Comparison of ENCODE assay signal across 10 cellular contexts in the genomic region with DNA sequence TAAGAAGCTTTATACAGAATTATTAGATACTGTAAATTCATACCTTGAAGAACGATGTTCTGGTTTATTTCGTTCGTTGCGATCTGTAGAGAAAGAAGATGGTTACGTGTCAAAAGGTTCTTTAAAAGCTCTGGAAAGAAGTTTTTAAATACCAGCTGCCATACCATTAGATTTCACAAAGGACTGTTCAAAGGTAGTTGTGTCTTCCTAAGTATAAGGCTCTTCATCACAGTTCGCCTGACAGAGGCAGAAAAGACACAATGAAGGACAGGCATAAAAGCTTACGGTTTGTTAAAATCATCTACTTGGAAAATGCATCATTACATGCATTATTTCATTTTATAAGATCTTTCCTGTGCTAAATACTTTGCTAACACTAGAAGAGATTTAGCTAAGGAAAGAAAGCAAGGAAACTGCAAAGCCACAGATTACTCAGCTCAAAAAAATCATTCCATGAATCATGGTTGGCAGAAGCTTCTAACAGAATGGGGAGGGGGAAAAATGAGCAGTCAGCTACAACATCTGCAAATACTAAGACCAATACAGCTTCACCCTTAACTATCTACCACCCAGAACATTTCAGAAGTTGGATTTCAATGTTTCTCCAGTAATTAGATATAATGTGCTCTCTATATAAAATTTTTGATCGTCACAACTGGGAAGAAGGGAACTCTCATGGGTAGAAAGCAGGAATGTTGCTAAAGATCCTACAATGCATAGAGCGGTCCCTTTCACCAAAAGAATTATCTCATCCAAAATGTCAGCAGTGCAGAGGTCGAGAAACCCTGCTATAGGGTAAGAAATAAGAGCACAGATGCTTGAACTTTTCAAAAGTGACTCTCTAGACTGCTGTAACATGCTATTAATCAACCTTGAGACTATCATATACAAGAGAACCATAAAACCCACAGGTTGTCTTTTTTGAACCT. TPM values are rescaled to one million over a fixed set of nuclear protein-coding genes. Genes with fewer than 3 reads are reported as not detected.
DNase-seq lines count a peak whose midpoint lies in the region; ATAC-seq and TF ChIP-seq lines count a peak whose summit lies in the region.
"Had no signal": no experiment of that assay in that cellular context is flagged by ENCODE, and none has a peak within 500 bp of the region (broad histone marks: within the 10 kb centered on the region; RNA-seq: fewer than 3 reads in every experiment).

No MANE protein-coding gene starts in this region.

- intact Hi-C loops in HCT116 (cut with micrococcal nuclease): no loop called here
- intact Hi-C loops in activated CD4-positive, alpha-beta T cell treated with anti-CD3 and anti-CD28 coated beads for 36 hours (cut with DNase I, micrococcal nuclease): no loop called here

- peaks cover 0 to 24% of the 10 kb centered on the region in 2 experiments; a peak in 2 of 4 replicates for H3K4me1 ChIP-seq in HCT116 (ENCODE audit: control insufficient read depth in 1 of 2, insufficient read depth in 2 of 2, low read length in 2 of 2)

- H3K27ac Mint-ChIP-seq in activated CD4-positive, alpha-beta T cell treated with anti-CD3 and anti-CD28 coated beads for 36 hours: no peak overlapping the region
- H3K27ac Mint-ChIP-seq: activated CD4-positive, alpha-beta T cell treated with anti-CD3 and anti-CD28 coated beads, Interleukin-2, amount 10 ng/mL, durations not matched to agents 7 days and 5 days had no signal

- DNase-seq in HCT116 (ENCODE audit: low read depth, low spot score): peak; percentile 24
- peak; percentile 93 for DNase-seq in choroid plexus epithelial cell (ENCODE audit: low read depth)
- peak; percentile 85 for DNase-seq in stromal cell of bone marrow (ENCODE audit: low read depth)
- no peak for DNase-seq in activated CD4-positive, alpha-beta T cell treated with anti-CD3 and anti-CD28 coated beads for 36 hours
- DNase-seq in ureter (ENCODE audit: low spot score): no peak
- no peak for DNase-seq in cerebellum (ENCODE audit: low spot score)
- DNase-seq: activated CD4-positive, alpha-beta T cell treated with anti-CD3 and anti-CD28 coated beads, Interleukin-2, amount 10 ng/mL, durations not matched to agents 7 days and 5 days; NCI-H2107 had no signal

- peak overlapping the region; percentile 18; the same call in 1 of the 2 replicates for H3K9ac ChIP-seq in HCT116 (ENCODE audit: low read length)

- TF ChIP-seq POLR2A in HCT116 (IDR thresholded peaks at IDR 0.05; ENCODE audit: borderline replicate concordance, extremely low read depth, insufficient read depth, insufficient read length): no peak

- ATAC-seq in HCT116 (peak; percentile 69), GM18498 (IDR thresholded peaks at IDR 0.05; ENCODE audit: unreplicated experiment) (no peak)
- ATAC-seq in activated CD4-positive, alpha-beta T cell treated with anti-CD3 and anti-CD28 coated beads for 36 hours: no peak

- BruUV-seq in HCT116 (replicated peaks; lab: Mats Ljungman, UMichigan): no TSS peak

- H3K4me1 Mint-ChIP-seq in activated CD4-positive, alpha-beta T cell treated with anti-CD3 and anti-CD28 coated beads for 36 hours: no peaks in the 10 kb centered on the region
- H3K4me1 Mint-ChIP-seq: activated CD4-positive, alpha-beta T cell treated with anti-CD3 and anti-CD28 coated beads, Interleukin-2, amount 10 ng/mL, durations not matched to agents 7 days and 5 days had no signal

- no peaks in the 10 kb centered on the region for H3K36me3 ChIP-seq in HCT116 (ENCODE audit: control insufficient read depth in 1 of 2, insufficient read depth in 2 of 2, low read length in 2 of 2)

- H3K79me2 ChIP-seq in HCT116 (ENCODE audit: insufficient read depth, low read length): no peaks in the 10 kb centered on the region; the same call in 1 of the 2 replicates

- no peaks in the 10 kb centered on the region for H3K9me2 ChIP-seq in HCT116 (ENCODE audit: insufficient read depth)

- no peak overlapping the region for H2AFZ ChIP-seq in HCT116 (ENCODE audit: low read depth, low read length, poor library complexity, severe bottlenecking)

- no peak overlapping the region for H3K4me3 Mint-ChIP-seq in activated CD4-positive, alpha-beta T cell treated with anti-CD3 and anti-CD28 coated beads for 36 hours
- H3K4me3 Mint-ChIP-seq: activated CD4-positive, alpha-beta T cell treated with anti-CD3 and anti-CD28 coated beads, Interleukin-2, amount 10 ng/mL, durations not matched to agents 7 days and 5 days had no signal

- POLR2A ChIA-PET in HCT116 (lab: Charles Lee): no interaction called here
- POLR2A ChIA-PET in activated CD4-positive, alpha-beta T cell treated with anti-CD3 and anti-CD28 coated beads for 36 hours (lab: Charles Lee): no interaction called here

- H3K36me3 Mint-ChIP-seq in activated CD4-positive, alpha-beta T cell treated with anti-CD3 and anti-CD28 coated beads for 36 hours (ENCODE audit: low read depth): no peaks in the 10 kb centered on the region

- H3K27ac ChIP-seq in HCT116 (ENCODE audit: low read depth, low read length) (no peak overlapping the region; the same call in 1 of the 2 replicates), layer of hippocampus (ENCODE audit: low read depth, low read length) (peak overlapping the region; percentile 8)

- H4K20me1 ChIP-seq in HCT116 (ENCODE audit: insufficient read depth): no peaks in the 10 kb centered on the region

- RAD21 ChIA-PET in HCT116 (lab: Charles Lee; ENCODE audit: low non-redundant PET in 1 of 2, low total read pairs in 2 of 2, uncharacterized antibody in 2 of 2, unreplicated experiment in 2 of 2): no interaction called here

- H3K9me3 ChIP-seq in HCT116 (ENCODE audit: control insufficient read depth in 1 of 2, insufficient read depth in 1 of 2, low read depth in 1 of 2, low read length in 2 of 2): no peaks in the 10 kb centered on the region

- H3K9me3 Mint-ChIP-seq in activated CD4-positive, alpha-beta T cell treated with anti-CD3 and anti-CD28 coated beads for 36 hours (ENCODE audit: low read depth): no peaks in the 10 kb centered on the region
- H3K9me3 Mint-ChIP-seq: activated CD4-positive, alpha-beta T cell treated with anti-CD3 and anti-CD28 coated beads, Interleukin-2, amount 10 ng/mL, durations not matched to agents 7 days and 5 days had no signal

- H3K27me3 Mint-ChIP-seq in activated CD4-positive, alpha-beta T cell treated with anti-CD3 and anti-CD28 coated beads for 36 hours: peaks cover 30% of the 10 kb centered on the region

- TF ChIP-seq CTCF in HCT116 (IDR thresholded peaks at IDR 0.05 in 2 of 3, conservative IDR thresholded peaks at IDR 0.05 in 1 of 3; ENCODE audit: borderline replicate concordance in 1 of 3, insufficient read depth in 1 of 3, low read depth in 2 of 3, low read length in 2 of 3) (no peak), choroid plexus epithelial cell (conservative IDR thresholded peaks at IDR 0.05; ENCODE audit: low read depth, low read length) (no peak)

- CTCF ChIA-PET in HCT116 (lab: Charles Lee): no interaction called here
- CTCF ChIA-PET in activated CD4-positive, alpha-beta T cell treated with anti-CD3 and anti-CD28 coated beads for 36 hours (lab: Charles Lee): no interaction called here

- H3K27me3 ChIP-seq in HCT116 (ENCODE audit: insufficient read depth, low read length) (no peaks in the 10 kb centered on the region), layer of hippocampus (ENCODE audit: control insufficient read depth, insufficient read depth, low read length) (no peaks in the 10 kb centered on the region)

- no peak for TF ChIP-seq RAD21 in HCT116 (IDR thresholded peaks at IDR 0.05; ENCODE audit: low read depth)

- H3K4me3 ChIP-seq in HCT116 (replicated peaks in 1 of 2; ENCODE audit: low read depth in 1 of 2, low read length in 2 of 2) (no peak overlapping the region), choroid plexus epithelial cell (ENCODE audit: low read depth, low read length) (peak overlapping the region; percentile 58)

- H3K4me2 ChIP-seq in HCT116 (ENCODE audit: low read length): peak overlapping the region; percentile 65

TF ChIP-seq in HCT116, 20 proteins besides CTCF, POLR2A, EP300 and RAD21:
- TF ChIP-seq JUND (IDR thresholded peaks at IDR 0.05): peak; percentile 80
- TF ChIP-seq YY1 (IDR thresholded peaks at IDR 0.05; ENCODE audit: extremely low read depth, insufficient replicate concordance, low read depth, low read length): no peak
- no peak for TF ChIP-seq EZH2 (IDR thresholded peaks at IDR 0.05)
- TF ChIP-seq SP1 (IDR thresholded peaks at IDR 0.05; ENCODE audit: low read depth): peak; percentile 58
- TF ChIP-seq CEBPB (IDR thresholded peaks at IDR 0.05; ENCODE audit: low read depth): 0 out of 2 replicates have a peak, but pooled peaks have one; percentile 27
- TF ChIP-seq CBX3 (IDR thresholded peaks at IDR 0.05; ENCODE audit: low read depth): peak; percentile 47; the same call in 1 of the 2 replicates
- TF ChIP-seq FOSL1 (IDR thresholded peaks at IDR 0.05; ENCODE audit: low read depth): peak; percentile 86
- TF ChIP-seq, protein P1, sequence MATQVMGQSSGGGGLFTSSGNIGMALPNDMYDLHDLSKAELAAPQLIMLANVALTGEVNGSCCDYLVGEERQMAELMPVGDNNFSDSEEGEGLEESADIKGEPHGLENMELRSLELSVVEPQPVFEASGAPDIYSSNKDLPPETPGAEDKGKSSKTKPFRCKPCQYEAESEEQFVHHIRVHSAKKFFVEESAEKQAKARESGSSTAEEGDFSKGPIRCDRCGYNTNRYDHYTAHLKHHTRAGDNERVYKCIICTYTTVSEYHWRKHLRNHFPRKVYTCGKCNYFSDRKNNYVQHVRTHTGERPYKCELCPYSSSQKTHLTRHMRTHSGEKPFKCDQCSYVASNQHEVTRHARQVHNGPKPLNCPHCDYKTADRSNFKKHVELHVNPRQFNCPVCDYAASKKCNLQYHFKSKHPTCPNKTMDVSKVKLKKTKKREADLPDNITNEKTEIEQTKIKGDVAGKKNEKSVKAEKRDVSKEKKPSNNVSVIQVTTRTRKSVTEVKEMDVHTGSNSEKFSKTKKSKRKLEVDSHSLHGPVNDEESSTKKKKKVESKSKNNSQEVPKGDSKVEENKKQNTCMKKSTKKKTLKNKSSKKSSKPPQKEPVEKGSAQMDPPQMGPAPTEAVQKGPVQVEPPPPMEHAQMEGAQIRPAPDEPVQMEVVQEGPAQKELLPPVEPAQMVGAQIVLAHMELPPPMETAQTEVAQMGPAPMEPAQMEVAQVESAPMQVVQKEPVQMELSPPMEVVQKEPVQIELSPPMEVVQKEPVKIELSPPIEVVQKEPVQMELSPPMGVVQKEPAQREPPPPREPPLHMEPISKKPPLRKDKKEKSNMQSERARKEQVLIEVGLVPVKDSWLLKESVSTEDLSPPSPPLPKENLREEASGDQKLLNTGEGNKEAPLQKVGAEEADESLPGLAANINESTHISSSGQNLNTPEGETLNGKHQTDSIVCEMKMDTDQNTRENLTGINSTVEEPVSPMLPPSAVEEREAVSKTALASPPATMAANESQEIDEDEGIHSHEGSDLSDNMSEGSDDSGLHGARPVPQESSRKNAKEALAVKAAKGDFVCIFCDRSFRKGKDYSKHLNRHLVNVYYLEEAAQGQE (IDR thresholded peaks at IDR 0.05; ENCODE audit: low read depth): no peak
TF ChIP-seq in HCT116: peak in this region for 5.

RNA-seq across cellular contexts. Expression of gene PRSS48, which starts 50.7 kb away (rescaled TPM):
- total RNA-seq in HCT116 (2021; ENCODE audit: unreplicated experiment): not detected
- 0.08 TPM in 1 of 2 replicates, not detected in the other for polyA plus RNA-seq in HCT116 (2012)
- not detected for total RNA-seq in activated CD4-positive, alpha-beta T cell treated with anti-CD3 and anti-CD28 coated beads for 36 hours
- total RNA-seq in ureter: not detected
- not detected for total RNA-seq in cerebellum
- total RNA-seq: activated CD4-positive, alpha-beta T cell treated with anti-CD3 and anti-CD28 coated beads, Interleukin-2, amount 10 ng/mL, durations not matched to agents 7 days and 5 days had no signal

Comparison
In these comparisons a context has a peak if more than half of its experiments do, and no peak if none do; other contexts are left out.
1. DNase-seq: peak in HCT116 (single experiment), choroid plexus epithelial cell (single experiment) and stromal cell of bone marrow (single experiment); none in activated CD4-positive, alpha-beta T cell treated with anti-CD3 and anti-CD28 coated beads for 36 hours (single experiment), ureter (single experiment) and cerebellum (single experiment).